22 cellular contexts compared by ENCODE assay signal in genomic region chr5:81409845-81410369, GRCh38. TPM values are rescaled to one million over a fixed set of nuclear protein-coding genes. Genes with fewer than 3 reads are reported as not detected.
"Had no signal": no experiment of that assay in that cellular context is flagged by ENCODE, and none has a peak within 500 bp of the region (broad histone marks: within the 10 kb centered on the region; RNA-seq: fewer than 3 reads in every experiment).

No MANE protein-coding gene starts in this region.

- H3K36me3 ChIP-seq: left ventricle myocardium inferior, uterus had no signal

- H3K27me3 ChIP-seq: gastroesophageal sphincter, heart left ventricle, tibial nerve, uterus had no signal

- H3K9me3 ChIP-seq: gastroesophageal sphincter, heart left ventricle, left ventricle myocardium inferior, tibial nerve, uterus had no signal

- H3K27ac Mint-ChIP-seq: activated CD8-positive, alpha-beta T cell treated with anti-CD3 and anti-CD28 coated beads, Interleukin-2, amount 10 ng/mL, durations not matched to agents 7 days and 5 days; activated naive CD8-positive, alpha-beta T cell; activated T-cell treated with anti-CD3 and anti-CD28 coated beads, Interleukin-2, amount 50 U/mL, for 72 hours; stimulated activated naive CD8-positive, alpha-beta T cell treated with anti-CD3 and anti-CD28 coated beads, Interleukin-15, Interleukin-2, amounts not matched to agents 100 ng/mL and 50 ng/mL, for 24 hours; T-helper 2 cell treated with Interferon-gamma antibody and Interleukin-4, amounts not matched to agents 5 μg/mL and 100 μg/mL, for 36 hours; WTC11 had no signal

- FAIRE-seq: colon had no signal

- H3K36me3 Mint-ChIP-seq: WTC11 had no signal

- H3K4me3 Mint-ChIP-seq: activated CD8-positive, alpha-beta T cell treated with anti-CD3 and anti-CD28 coated beads, Interleukin-2, amount 10 ng/mL, durations not matched to agents 7 days and 5 days; activated naive CD8-positive, alpha-beta T cell; brain; stimulated activated naive CD8-positive, alpha-beta T cell treated with anti-CD3 and anti-CD28 coated beads, Interleukin-15, Interleukin-2, amounts not matched to agents 100 ng/mL and 50 ng/mL, for 24 hours; T-helper 2 cell treated with Interferon-gamma antibody and Interleukin-4, amounts not matched to agents 5 μg/mL and 100 μg/mL, for 36 hours; WTC11 had no signal

- ATAC-seq: activated CD8-positive, alpha-beta T cell treated with anti-CD3 and anti-CD28 coated beads, Interleukin-2, amount 10 ng/mL, durations not matched to agents 7 days and 5 days; gastroesophageal sphincter; heart left ventricle; WTC11 had no signal

- H3K27me3 Mint-ChIP-seq: activated naive CD8-positive, alpha-beta T cell; brain; stimulated activated naive CD8-positive, alpha-beta T cell treated with anti-CD3 and anti-CD28 coated beads, Interleukin-15, Interleukin-2, amounts not matched to agents 100 ng/mL and 50 ng/mL, for 24 hours had no signal

- H3K4me3 ChIP-seq: gastroesophageal sphincter, heart left ventricle, left ventricle myocardium inferior, tibial nerve, uterus had no signal

- H3K4me1 ChIP-seq: gastroesophageal sphincter, heart left ventricle, left ventricle myocardium inferior, uterus had no signal

- DNase-seq: activated CD4-positive, alpha-beta T cell treated with anti-CD3 and anti-CD28 coated beads for 4 hours; activated CD8-positive, alpha-beta memory T cell treated with anti-CD3 and anti-CD28 coated beads, Interleukin-2, amount 50 U/mL, for 48 hours; activated CD8-positive, alpha-beta T cell treated with anti-CD3 and anti-CD28 coated beads, Interleukin-2, amount 10 ng/mL, durations not matched to agents 7 days and 5 days; activated gamma-delta T cell treated with Interleukin-2 at 50 U/mL for 16 hours; activated T-cell treated with anti-CD3 and anti-CD28 coated beads, Interleukin-2, amount 50 U/mL, for 72 hours; caudate nucleus; heart left ventricle; left ventricle myocardium inferior; stimulated activated CD4-positive, alpha-beta T cell treated with anti-CD3 and anti-CD28 coated beads, Interleukin-2, amount 100 ng/mL, for 24 hours; uterus had no signal

- H3K27ac ChIP-seq: gastroesophageal sphincter, heart left ventricle, left ventricle myocardium inferior, tibial nerve, uterus had no signal

RNA-seq across cellular contexts. Expression of gene ACOT12, which starts 16.0 kb away (rescaled TPM):
- total RNA-seq: activated CD8-positive, alpha-beta T cell treated with anti-CD3 and anti-CD28 coated beads, Interleukin-2, amount 10 ng/mL, durations not matched to agents 7 days and 5 days; activated T-cell treated with anti-CD3 and anti-CD28 coated beads, Interleukin-2, amount 50 U/mL, for 72 hours; gastroesophageal sphincter; heart left ventricle; kidney epithelial cell; left ventricle myocardium inferior; myocyte; omental fat pad; WTC11 had no signal
- polyA plus RNA-seq: esophagus, heart left ventricle had no signal
